In genomic region chr7:2314209-2314955, GRCh38 we compare ENCODE assay signal across 8 cellular contexts. TPM values are rescaled to one million over a fixed set of nuclear protein-coding genes. Genes with fewer than 3 reads are reported as not detected.
DNase-seq lines count a peak whose midpoint lies in the region; ATAC-seq and TF ChIP-seq lines count a peak whose summit lies in the region.

SNX8 (minus strand) TSS chr7:2314441; CDS start chr7:2314421, 20 bp downstream.

- intact Hi-C loops in heart right ventricle (cut with DNase I) (loop anchor here in 1 of 10 donors (10.0 kb wide), 1 partner anchor 70 kb away; the partner anchor contains the start of genes MRM2 and NUDT1), posterior vena cava (cut with DNase I) (loop anchor here in 1 of 2 donors (10.0 kb wide), 1 partner anchor 70 kb away; the partner anchor contains the start of genes MRM2 and NUDT1)

- ATAC-seq in HG02798 (IDR thresholded peaks at IDR 0.05; ENCODE audit: poor library complexity, unreplicated experiment) (peak; percentile 80), heart right ventricle (peak; percentile 97 to 99 (median 98)), upper lobe of left lung (ENCODE audit: low FRiP score in 2 of 2) (peak; percentile 98 to 99)

- H3K36me3 ChIP-seq in heart right ventricle: peaks cover 0 to 6% (median 0%) of the 10 kb centered on the region in 9 donors
- peaks cover 0 to 5% (median 0%) of the 10 kb centered on the region in 4 donors for H3K36me3 ChIP-seq in upper lobe of left lung

- H3K27me3 ChIP-seq in heart right ventricle: no peaks in the 10 kb centered on the region
- no peaks in the 10 kb centered on the region for H3K27me3 ChIP-seq in upper lobe of left lung

- TF ChIP-seq EP300 in upper lobe of left lung (IDR thresholded peaks at IDR 0.05): no peak

- H3K4me3 ChIP-seq in heart right ventricle (peak within 1 kb of the TSS; percentile 83 to 100 (median 92)), upper lobe of left lung (peak within 1 kb of the TSS; percentile 81 to 99 (median 90))

- peak in 3 of 4 donors; percentile 35 to 84 (median 49) for TF ChIP-seq POLR2A in upper lobe of left lung (IDR thresholded peaks at IDR 0.05)

- H3K9me3 ChIP-seq in heart right ventricle (no peaks in the 10 kb centered on the region), upper lobe of left lung (no peaks in the 10 kb centered on the region)

- DNase-seq in GM13976 (ENCODE audit: low spot score) (peak; percentile 98), NCI-H1417 treated with DMSO at 0.1 percent for 48 hours (lab: John Stamatoyannopoulos, UW) (peak; percentile 72), T-helper 1 cell (peak; percentile 86 to 98 (median 93)), heart right ventricle (peak; percentile 89 to 95), posterior vena cava (ENCODE audit: low spot score) (peak; percentile 96), upper lobe of left lung (peak; percentile 92 to 99)

- in situ Hi-C loops in GM13976 (cut with MboI; ENCODE audit: low sequenced_read_pairs, unreplicated experiment): no loop called here

- H3K27ac ChIP-seq in adipose tissue (ENCODE audit: low read depth, low read length): no peak within 1 kb of the TSS
- peak within 1 kb of the TSS in 9 of 10 donors; percentile 60 to 91 (median 78) for H3K27ac ChIP-seq in heart right ventricle
- H3K27ac ChIP-seq in upper lobe of left lung: peak within 1 kb of the TSS; percentile 71 to 88 (median 85)

- 1 to 2% (median 2%) methylated on average over 45 to 75 of the region's 78 CpGs for WGBS in adipose tissue, 3 donors
- 2% methylated on average over 47 to 77 of the region's 78 CpGs for WGBS in heart right ventricle, 2 donors
- 3 to 4% methylated on average over 14 to 17 of the region's 78 CpGs for WGBS in upper lobe of left lung, 2 donors

- peaks cover 0 to 44% (median 9%) of the 10 kb centered on the region in 9 donors for H3K4me1 ChIP-seq in heart right ventricle
- H3K4me1 ChIP-seq in upper lobe of left lung: peaks cover 0 to 15% (median 10%) of the 10 kb centered on the region in 4 donors

- TF ChIP-seq CTCF in GM13976 (IDR thresholded peaks at IDR 0.05; ENCODE audit: borderline replicate concordance, control extremely low read depth, extremely low read depth, insufficient read depth, missing control alignments) (no peak), heart right ventricle (IDR thresholded peaks at IDR 0.05) (no peak), upper lobe of left lung (IDR thresholded peaks at IDR 0.05) (peak in 2 of 6 experiments; percentile 19 to 31)

RNA-seq across cellular contexts. Expression of gene SNX8, which starts in this region (rescaled TPM):
- 10 to 100 TPM; 11.8 to 44.0 (median 26.2) TPM for polyA plus RNA-seq in adipose tissue
- total RNA-seq in heart right ventricle: 10 to 100 TPM; 15.6 to 31.8 (median 21.6) TPM
- 10 to 100 TPM; 14.7 to 19.7 TPM for polyA plus RNA-seq in heart right ventricle
- total RNA-seq in posterior vena cava: 10 to 100 TPM; 34.2 to 35.9 TPM
- total RNA-seq in upper lobe of left lung: 10 to 100 TPM; 16.0 to 74.3 (median 41.2) TPM
